17 cellular contexts compared by ENCODE assay signal in the genomic region with DNA sequence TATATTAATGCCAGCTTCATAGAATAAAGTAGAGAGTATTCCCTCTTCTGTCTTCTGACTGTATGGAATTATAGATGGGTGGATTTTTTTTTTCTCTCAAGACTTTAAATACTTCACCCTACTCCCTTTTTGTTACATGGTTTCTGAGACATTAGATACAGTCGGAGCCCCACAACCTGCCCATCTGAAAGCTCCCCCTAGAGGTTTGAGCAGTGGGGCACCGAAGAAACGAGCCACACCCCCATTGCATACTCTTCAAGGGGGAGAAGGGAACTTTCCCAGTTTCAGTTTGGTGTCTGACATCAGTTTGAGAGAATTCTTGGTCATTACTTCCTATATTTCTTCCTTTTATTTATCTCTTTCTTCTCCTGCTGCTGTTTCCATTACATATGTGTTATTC.
DNase-seq lines count a peak whose midpoint lies in the region; TF ChIP-seq lines count a peak whose summit lies in the region.
"Had no signal": no experiment of that assay in that cellular context is flagged by ENCODE, and none has a peak within 500 bp of the region (broad histone marks: within the 10 kb centered on the region; RNA-seq: fewer than 3 reads in every experiment).

No MANE protein-coding gene starts in this region.

- no peaks in the 10 kb centered on the region for H3K4me1 ChIP-seq in mammary epithelial cell (ENCODE audit: insufficient read depth, low read length)
- H3K4me1 ChIP-seq: foreskin keratinocyte had no signal

- no TSS peak for BruUV-seq in mammary epithelial cell (replicated peaks; lab: Mats Ljungman, UMichigan)
- BruUV-seq in MCF 10A (replicated peaks; lab: Mats Ljungman, UMichigan) = no TSS peak

- H3K9ac ChIP-seq in mammary epithelial cell (ENCODE audit: insufficient read depth, low read length) = no peak overlapping the region
- H3K9ac ChIP-seq: KMS-11 had no signal

- H3K27me3 Mint-ChIP-seq in MCF 10A (ENCODE audit: insufficient read depth, unreplicated experiment) (no peaks in the 10 kb centered on the region), CD14-positive monocyte (ENCODE audit: low read depth in 3 of 3) (peaks cover 0 to 2% (median 0%) of the 10 kb centered on the region in 3 donors), mesothelial cell of epicardium (ENCODE audit: low read depth) (no peaks in the 10 kb centered on the region), glutamatergic neuron (ENCODE audit: unreplicated experiment) (no peaks in the 10 kb centered on the region)
- H3K27me3 Mint-ChIP-seq in activated naive CD8-positive, alpha-beta T cell treated with anti-CD3 and anti-CD28 coated beads for 36 hours = peaks cover 1% of the 10 kb centered on the region

- no peak overlapping the region for H2AFZ ChIP-seq in mammary epithelial cell (ENCODE audit: low read depth, low read length)

- H3K27ac ChIP-seq in mammary epithelial cell (ENCODE audit: insufficient read depth, low read depth, low read length) = no peak overlapping the region
- H3K27ac ChIP-seq: foreskin keratinocyte, KMS-11, neutrophil had no signal

- CTCF ChIA-PET in mammary epithelial cell (lab: Charles Lee; ENCODE audit: low non-redundant PET) = no interaction called here
- CTCF ChIA-PET in MCF 10A (lab: Yijun Ruan, JAX) = interaction anchor here (0.6 kb wide), 1 partner anchor 150 kb away, joined by 3 read pairs; no protein-coding TSS in a partner anchor

- DNase-seq in mammary epithelial cell (peak; percentile 5), MCF 10A (ENCODE audit: unreplicated experiment) (no peak), M059J (ENCODE audit: low read depth) (peak; percentile 2), SK-MEL-5 (ENCODE audit: low read depth, low spot score) (peak; percentile 47), CD14-positive monocyte (ENCODE audit: low spot score) (no peak), mesothelial cell of epicardium (ENCODE audit: low spot score in 2 of 2, unreplicated experiment in 2 of 2) (no peak), glutamatergic neuron (no peak)
- DNase-seq in activated naive CD8-positive, alpha-beta T cell treated with anti-CD3 and anti-CD28 coated beads for 36 hours = no peak
- DNase-seq: activated CD4-positive, alpha-beta T cell treated with anti-CD3 and anti-CD28 coated beads, Interleukin-2, amount 50 U/mL, for 1 hour; activated T-cell treated with anti-CD3 and anti-CD28 coated beads, Interleukin-2, amount 50 U/mL, for 48 hours; foreskin keratinocyte; NCI-H1930; NCI-H510A treated with DMSO at 0.1 percent for 48 hours; stimulated activated CD4-positive, alpha-beta T cell treated with anti-CD3 and anti-CD28 coated beads, Interleukin-2, amount 100 ng/mL, for 48 hours had no signal

- POLR2A ChIA-PET in MCF 10A (lab: Yijun Ruan, JAX) = no interaction called here

- H3K4me3 Mint-ChIP-seq in MCF 10A (ENCODE audit: unreplicated experiment) (no peak overlapping the region), CD14-positive monocyte (no peak overlapping the region), mesothelial cell of epicardium (no peak overlapping the region), glutamatergic neuron (ENCODE audit: unreplicated experiment) (no peak overlapping the region)
- H3K4me3 Mint-ChIP-seq in activated naive CD8-positive, alpha-beta T cell treated with anti-CD3 and anti-CD28 coated beads for 36 hours = no peak overlapping the region
- H3K4me3 Mint-ChIP-seq: T-helper 1 cell treated with Interleukin-12 subunit alpha and Interleukin-12 subunit beta and Interleukin-4 antibody, amounts not matched to agents 30 μg/mL and 1 μg/mL, for 36 hours had no signal

- 54% methylated on average over 3 of the region's 3 CpGs for WGBS in mammary epithelial cell (ENCODE audit: low coverage, missing lambda C conversion rate)

- no peaks in the 10 kb centered on the region for H3K4me1 Mint-ChIP-seq in MCF 10A (ENCODE audit: insufficient read depth, unreplicated experiment)
- no peaks in the 10 kb centered on the region for H3K4me1 Mint-ChIP-seq in CD14-positive monocyte
- H3K4me1 Mint-ChIP-seq in mesothelial cell of epicardium = peaks cover 5% of the 10 kb centered on the region
- H3K4me1 Mint-ChIP-seq in glutamatergic neuron (ENCODE audit: low read depth, unreplicated experiment) = no peaks in the 10 kb centered on the region
- no peaks in the 10 kb centered on the region for H3K4me1 Mint-ChIP-seq in activated naive CD8-positive, alpha-beta T cell treated with anti-CD3 and anti-CD28 coated beads for 36 hours

- no peaks in the 10 kb centered on the region for H3K79me2 ChIP-seq in mammary epithelial cell (ENCODE audit: insufficient read depth, low read length)

- dilution Hi-C loops in mammary epithelial cell (cut with HindIII; ENCODE audit: low sequenced_read_pairs) = no loop called here

- no peak overlapping the region for H3K4me2 ChIP-seq in mammary epithelial cell (ENCODE audit: insufficient read depth, low read depth, low read length)
- H3K4me2 ChIP-seq: KMS-11 had no signal

- H3K9me3 Mint-ChIP-seq in MCF 10A (ENCODE audit: unreplicated experiment) (no peaks in the 10 kb centered on the region), CD14-positive monocyte (peaks cover 0 to 10% (median 4%) of the 10 kb centered on the region in 7 donors), mesothelial cell of epicardium (peaks cover 16% of the 10 kb centered on the region), glutamatergic neuron (ENCODE audit: unreplicated experiment) (no peaks in the 10 kb centered on the region)
- no peaks in the 10 kb centered on the region for H3K9me3 Mint-ChIP-seq in activated naive CD8-positive, alpha-beta T cell treated with anti-CD3 and anti-CD28 coated beads for 36 hours
- H3K9me3 Mint-ChIP-seq: T-helper 1 cell treated with Interleukin-12 subunit alpha and Interleukin-12 subunit beta and Interleukin-4 antibody, amounts not matched to agents 30 μg/mL and 1 μg/mL, for 36 hours had no signal

- intact Hi-C loops in mammary epithelial cell (cut with micrococcal nuclease) (no loop called here), MCF 10A (cut with micrococcal nuclease) (no loop called here), CD14-positive monocyte (cut with micrococcal nuclease) (no loop called here)

- TF ChIP-seq CTCF in mammary epithelial cell (conservative IDR thresholded peaks at IDR 0.05 in 1 of 2, IDR thresholded peaks at IDR 0.05 in 1 of 2; ENCODE audit: extremely low read depth in 1 of 2, insufficient read depth in 1 of 2, low read depth in 1 of 2, low read length in 2 of 2) (peak; percentile 5), MCF 10A (IDR thresholded peaks at IDR 0.05; ENCODE audit: unreplicated experiment) (no peak), CD14-positive monocyte (IDR thresholded peaks at IDR 0.05) (no peak), mesothelial cell of epicardium (IDR thresholded peaks at IDR 0.05; ENCODE audit: unreplicated experiment) (no peak), glutamatergic neuron (IDR thresholded peaks at IDR 0.05; ENCODE audit: partially characterized antibody, unreplicated experiment) (no peak)

- H3K27ac Mint-ChIP-seq in MCF 10A (ENCODE audit: low read depth, unreplicated experiment) (no peak overlapping the region), CD14-positive monocyte (no peak overlapping the region), mesothelial cell of epicardium (no peak overlapping the region), glutamatergic neuron (ENCODE audit: unreplicated experiment) (no peak overlapping the region)
- H3K27ac Mint-ChIP-seq in activated naive CD8-positive, alpha-beta T cell treated with anti-CD3 and anti-CD28 coated beads for 36 hours = no peak overlapping the region
- H3K27ac Mint-ChIP-seq: T-helper 1 cell treated with Interleukin-12 subunit alpha and Interleukin-12 subunit beta and Interleukin-4 antibody, amounts not matched to agents 30 μg/mL and 1 μg/mL, for 36 hours had no signal

- H4K20me1 ChIP-seq in mammary epithelial cell (ENCODE audit: insufficient read depth, low read length) = no peaks in the 10 kb centered on the region

- H3K36me3 ChIP-seq in mammary epithelial cell (ENCODE audit: insufficient read depth, low read length) = no peaks in the 10 kb centered on the region
- H3K36me3 ChIP-seq: neutrophil had no signal

- in situ Hi-C loops in mammary epithelial cell (cut with MboI; ENCODE audit: low sequenced_read_pairs in 2 of 2) = no loop called here
- in situ Hi-C loops in SK-MEL-5 (cut with HindIII; ENCODE audit: low pct_unique_long_range_greater_than_20kb, low sequenced_read_pairs) = no loop called here

- H3K36me3 Mint-ChIP-seq in MCF 10A (ENCODE audit: insufficient read depth, unreplicated experiment) (no peaks in the 10 kb centered on the region), CD14-positive monocyte (no peaks in the 10 kb centered on the region), mesothelial cell of epicardium (no peaks in the 10 kb centered on the region), glutamatergic neuron (ENCODE audit: unreplicated experiment) (no peaks in the 10 kb centered on the region)
- H3K36me3 Mint-ChIP-seq in activated naive CD8-positive, alpha-beta T cell treated with anti-CD3 and anti-CD28 coated beads for 36 hours = no peaks in the 10 kb centered on the region

- no peak overlapping the region for H3K4me3 ChIP-seq in mammary epithelial cell (replicated peaks in 1 of 3; ENCODE audit: insufficient read depth in 1 of 3, low read depth in 2 of 3, low read length in 3 of 3)

- no peaks in the 10 kb centered on the region for H3K27me3 ChIP-seq in mammary epithelial cell (ENCODE audit: insufficient read depth, low read length)
- H3K27me3 ChIP-seq: foreskin keratinocyte, neutrophil had no signal

- H3K9me3 ChIP-seq in mammary epithelial cell (replicated peaks; ENCODE audit: insufficient read depth, low read length) = no peaks in the 10 kb centered on the region
- H3K9me3 ChIP-seq: neutrophil had no signal

Comparison
In these comparisons a context has a peak if more than half of its experiments do, and no peak if none do; other contexts are left out.
1. DNase-seq: peak in mammary epithelial cell (single experiment), M059J (single experiment) and SK-MEL-5 (single experiment); none in MCF 10A (single experiment), CD14-positive monocyte (single experiment), mesothelial cell of epicardium (0 of 2), glutamatergic neuron (single experiment) and activated naive CD8-positive, alpha-beta T cell treated with anti-CD3 and anti-CD28 coated beads for 36 hours (single experiment).
2. CTCF ChIP-seq: peak in mammary epithelial cell (2 of 2); none in MCF 10A (single experiment), CD14-positive monocyte (single experiment), mesothelial cell of epicardium (single experiment) and glutamatergic neuron (single experiment).